ENCODE assay signal across 13 cellular contexts in the genomic region with DNA sequence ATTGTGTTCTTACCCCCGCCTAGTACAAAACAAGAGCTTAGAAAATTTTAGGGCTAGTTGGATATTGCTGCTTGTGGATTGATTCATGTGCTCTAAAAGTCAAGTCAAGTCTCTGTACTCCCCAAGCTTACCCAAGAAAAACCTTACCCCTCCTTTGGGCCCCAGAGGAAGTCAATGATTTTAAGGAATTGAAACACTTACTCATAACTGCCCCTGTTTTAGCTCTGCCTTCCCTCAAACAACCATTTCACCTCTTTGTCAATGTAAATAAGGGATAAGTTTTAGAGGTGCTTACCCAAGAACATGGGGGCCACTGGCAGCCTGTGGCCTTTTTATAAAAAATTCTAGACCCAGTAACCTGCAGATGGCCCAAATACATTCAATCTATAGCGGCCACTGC.
DNase-seq lines count a peak whose midpoint lies in the region; ATAC-seq and TF ChIP-seq lines count a peak whose summit lies in the region.
"Had no signal": no experiment of that assay in that cellular context is flagged by ENCODE, and none has a peak within 500 bp of the region (broad histone marks: within the 10 kb centered on the region; RNA-seq: fewer than 3 reads in every experiment).

No MANE protein-coding gene starts in this region.

- no peaks in the 10 kb centered on the region for H3K9me3 ChIP-seq in PC-3 (ENCODE audit: low read length)

- H2AFZ ChIP-seq in PC-3 (ENCODE audit: low read length): no peak overlapping the region
- H2AFZ ChIP-seq: PC-9 had no signal

- no peaks in the 10 kb centered on the region for H3K79me2 ChIP-seq in PC-3 (ENCODE audit: low read length)

- H3K27ac ChIP-seq in PC-3 (ENCODE audit: low read length): no peak overlapping the region
- H3K27ac ChIP-seq: esophagus squamous epithelium, PC-9 had no signal

- H3K9me2 ChIP-seq in PC-3 (replicated peaks; ENCODE audit: low read length): no peaks in the 10 kb centered on the region

- no TSS peak for BruUV-seq in PC-3 (replicated peaks; lab: Mats Ljungman, UMichigan)

- no peaks in the 10 kb centered on the region for H3K36me3 ChIP-seq in PC-3 (ENCODE audit: low read depth, low read length)
- H3K36me3 ChIP-seq: esophagus squamous epithelium had no signal

- H3K36me3 Mint-ChIP-seq in WTC11: peaks cover 78% of the 10 kb centered on the region
- H3K36me3 Mint-ChIP-seq in activated T-cell treated with anti-CD3 and anti-CD28 coated beads, Interleukin-2, amount 50 U/mL, for 72 hours (ENCODE audit: insufficient read depth in 2 of 2): peaks cover 5 to 8% of the 10 kb centered on the region in 2 donors

- no peak overlapping the region for H3K4me2 ChIP-seq in PC-3 (ENCODE audit: low read length)
- H3K4me2 ChIP-seq: PC-9 had no signal

- H4K20me1 ChIP-seq in PC-3 (ENCODE audit: low read length): no peaks in the 10 kb centered on the region

- POLR2A ChIA-PET in WTC11 (lab: Charles Lee) (no interaction called here), PC-3 (lab: Charles Lee; ENCODE audit: unreplicated experiment) (no interaction called here)

- 0 out of 2 replicates have a peak overlapping the region, but pooled peaks have one; percentile 31 for H3K27ac Mint-ChIP-seq in WTC11
- H3K27ac Mint-ChIP-seq in activated T-cell treated with anti-CD3 and anti-CD28 coated beads, Interleukin-2, amount 50 U/mL, for 72 hours: no peak overlapping the region
- H3K27ac Mint-ChIP-seq: immature natural killer cell had no signal

- no peaks in the 10 kb centered on the region for H3F3A ChIP-seq in PC-3 (ENCODE audit: low read length, unreplicated experiment)

- ATAC-seq in GM18861 (IDR thresholded peaks at IDR 0.05; ENCODE audit: unreplicated experiment): peak; percentile 98
- peak; percentile 90 for ATAC-seq in GM21619 (IDR thresholded peaks at IDR 0.05; ENCODE audit: unreplicated experiment)
- ATAC-seq in HG03159 (IDR thresholded peaks at IDR 0.05; ENCODE audit: unreplicated experiment): peak; percentile 95
- no peak for ATAC-seq in WTC11
- ATAC-seq in activated T-cell treated with anti-CD3 and anti-CD28 coated beads, Interleukin-2, amount 50 U/mL, for 72 hours (replicated peaks in 1 of 2): no peak
- ATAC-seq in PC-3: no peak

- CTCF ChIA-PET in WTC11 (lab: Charles Lee): interaction anchor here (1.7 to 3.4 kb wide), 2 partner anchors 9 to 79 kb away, joined by 4 to 29 read pairs; no protein-coding TSS in a partner anchor
- CTCF ChIA-PET in PC-3 (lab: Charles Lee): no interaction called here

- H3K27me3 Mint-ChIP-seq in WTC11 (ENCODE audit: low read depth): peaks cover 20% of the 10 kb centered on the region
- H3K27me3 Mint-ChIP-seq in activated T-cell treated with anti-CD3 and anti-CD28 coated beads, Interleukin-2, amount 50 U/mL, for 72 hours (ENCODE audit: low read depth): peaks cover 32% of the 10 kb centered on the region

- DNase-seq in WTC11 (ENCODE audit: low spot score) (no peak), AG08396 (ENCODE audit: low spot score) (no peak), PC-3 (no peak)
- no peak for DNase-seq in activated CD4-positive, alpha-beta T cell treated with anti-CD3 and anti-CD28 coated beads for 4 hours
- DNase-seq in activated T-cell treated with anti-CD3 and anti-CD28 coated beads, Interleukin-2, amount 50 U/mL, for 72 hours: no peak
- DNase-seq: C1 segment of cervical spinal cord; esophagus squamous epithelium; immature natural killer cell; PC-9; stimulated activated CD4-positive, alpha-beta T cell treated with anti-CD3 and anti-CD28 coated beads, Interleukin-15, amount 100 ng/mL, for 24 hours had no signal

- no peaks in the 10 kb centered on the region for H3K27me3 ChIP-seq in PC-3 (ENCODE audit: low read length)
- H3K27me3 ChIP-seq: esophagus squamous epithelium had no signal

- no peaks in the 10 kb centered on the region for H3K4me1 ChIP-seq in PC-3 (ENCODE audit: insufficient read depth, low read length)
- H3K4me1 ChIP-seq: esophagus squamous epithelium had no signal

- peaks cover 25% of the 10 kb centered on the region for H3K4me1 Mint-ChIP-seq in WTC11
- H3K4me1 Mint-ChIP-seq in activated T-cell treated with anti-CD3 and anti-CD28 coated beads, Interleukin-2, amount 50 U/mL, for 72 hours (ENCODE audit: low read depth): no peaks in the 10 kb centered on the region
- H3K4me1 Mint-ChIP-seq: immature natural killer cell had no signal

- no peak overlapping the region for H3K4me3 Mint-ChIP-seq in WTC11
- H3K4me3 Mint-ChIP-seq in activated T-cell treated with anti-CD3 and anti-CD28 coated beads, Interleukin-2, amount 50 U/mL, for 72 hours: no peak overlapping the region
- H3K4me3 Mint-ChIP-seq: immature natural killer cell had no signal

- TF ChIP-seq CTCF in WTC11 (IDR thresholded peaks at IDR 0.05): no peak
- no peak for TF ChIP-seq CTCF in PC-3 (conservative IDR thresholded peaks at IDR 0.05; ENCODE audit: low read depth, low read length)

- no peak overlapping the region for H3K9ac ChIP-seq in PC-3 (ENCODE audit: low read length)

- intact Hi-C loops in PC-3 (cut with micrococcal nuclease): no loop called here

- no peak overlapping the region for H3K4me3 ChIP-seq in PC-3 (ENCODE audit: low read length)
- H3K4me3 ChIP-seq: esophagus squamous epithelium, PC-9 had no signal

- H3K9me3 Mint-ChIP-seq in WTC11: peaks cover 85% of the 10 kb centered on the region
- H3K9me3 Mint-ChIP-seq in activated T-cell treated with anti-CD3 and anti-CD28 coated beads, Interleukin-2, amount 50 U/mL, for 72 hours: peaks cover 5 to 14% of the 10 kb centered on the region in 2 donors

TF ChIP-seq in WTC11, 78 proteins besides CTCF, POLR2A, EP300 and RAD21 (continues in another document):
- TF ChIP-seq RORB (CRISPR knock-in tag; IDR thresholded peaks at IDR 0.05) (no peak), CBFB (CRISPR knock-in tag; IDR thresholded peaks at IDR 0.05; ENCODE audit: low read depth) (no peak), MYBL2 (CRISPR knock-in tag; IDR thresholded peaks at IDR 0.05) (no peak), ZNF425 (CRISPR knock-in tag; conservative IDR thresholded peaks at IDR 0.05) (no peak)
- TF ChIP-seq, protein P1, sequence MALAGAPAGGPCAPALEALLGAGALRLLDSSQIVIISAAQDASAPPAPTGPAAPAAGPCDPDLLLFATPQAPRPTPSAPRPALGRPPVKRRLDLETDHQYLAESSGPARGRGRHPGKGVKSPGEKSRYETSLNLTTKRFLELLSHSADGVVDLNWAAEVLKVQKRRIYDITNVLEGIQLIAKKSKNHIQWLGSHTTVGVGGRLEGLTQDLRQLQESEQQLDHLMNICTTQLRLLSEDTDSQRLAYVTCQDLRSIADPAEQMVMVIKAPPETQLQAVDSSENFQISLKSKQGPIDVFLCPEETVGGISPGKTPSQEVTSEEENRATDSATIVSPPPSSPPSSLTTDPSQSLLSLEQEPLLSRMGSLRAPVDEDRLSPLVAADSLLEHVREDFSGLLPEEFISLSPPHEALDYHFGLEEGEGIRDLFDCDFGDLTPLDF (CRISPR knock-in tag; IDR thresholded peaks at IDR 0.05): no peak
- TF ChIP-seq, protein P2, sequence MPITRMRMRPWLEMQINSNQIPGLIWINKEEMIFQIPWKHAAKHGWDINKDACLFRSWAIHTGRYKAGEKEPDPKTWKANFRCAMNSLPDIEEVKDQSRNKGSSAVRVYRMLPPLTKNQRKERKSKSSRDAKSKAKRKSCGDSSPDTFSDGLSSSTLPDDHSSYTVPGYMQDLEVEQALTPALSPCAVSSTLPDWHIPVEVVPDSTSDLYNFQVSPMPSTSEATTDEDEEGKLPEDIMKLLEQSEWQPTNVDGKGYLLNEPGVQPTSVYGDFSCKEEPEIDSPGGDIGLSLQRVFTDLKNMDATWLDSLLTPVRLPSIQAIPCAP (CRISPR knock-in tag; IDR thresholded peaks at IDR 0.05): no peak
- TF ChIP-seq, protein P3, sequence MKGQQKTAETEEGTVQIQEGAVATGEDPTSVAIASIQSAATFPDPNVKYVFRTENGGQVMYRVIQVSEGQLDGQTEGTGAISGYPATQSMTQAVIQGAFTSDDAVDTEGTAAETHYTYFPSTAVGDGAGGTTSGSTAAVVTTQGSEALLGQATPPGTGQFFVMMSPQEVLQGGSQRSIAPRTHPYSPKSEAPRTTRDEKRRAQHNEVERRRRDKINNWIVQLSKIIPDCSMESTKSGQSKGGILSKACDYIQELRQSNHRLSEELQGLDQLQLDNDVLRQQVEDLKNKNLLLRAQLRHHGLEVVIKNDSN (CRISPR knock-in tag; IDR thresholded peaks at IDR 0.05): no peak

Comparison
In these comparisons a context has a peak if more than half of its experiments do, and no peak if none do; other contexts are left out.
1. ATAC-seq: peak in GM18861 (single experiment), GM21619 (single experiment) and HG03159 (single experiment); none in WTC11 (single experiment), activated T-cell treated with anti-CD3 and anti-CD28 coated beads, Interleukin-2, amount 50 U/mL, for 72 hours (0 of 2) and PC-3 (single experiment).